In the genomic region with DNA sequence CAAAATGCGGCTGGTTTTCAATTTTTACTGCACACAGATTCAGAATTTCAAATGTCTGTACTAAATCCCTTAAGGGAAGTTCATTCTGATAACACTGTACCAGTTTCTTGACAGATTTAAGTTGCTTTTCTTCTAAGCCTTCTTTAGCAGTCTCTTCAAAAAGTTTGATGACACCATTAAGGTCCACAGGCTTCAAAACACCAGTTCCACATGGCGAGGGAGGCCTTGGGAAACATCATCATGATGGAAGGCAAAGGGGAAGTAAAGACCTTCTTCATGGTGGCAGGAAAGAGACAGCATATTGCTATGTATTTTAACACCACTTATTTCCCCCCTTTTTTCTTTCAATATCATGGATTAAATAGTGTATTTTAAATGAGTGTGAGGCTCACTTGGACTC, we compare ENCODE assay signal across 10 cellular contexts. TPM values are rescaled to one million over a fixed set of nuclear protein-coding genes. Genes with fewer than 3 reads are reported as not detected.
DNase-seq lines count a peak whose midpoint lies in the region; ATAC-seq and TF ChIP-seq lines count a peak whose summit lies in the region.
"Had no signal": no experiment of that assay in that cellular context is flagged by ENCODE, and none has a peak within 500 bp of the region (broad histone marks: within the 10 kb centered on the region; RNA-seq: fewer than 3 reads in every experiment).

No MANE protein-coding gene starts in this region.

- no peak overlapping the region for H3K4me3 ChIP-seq in breast epithelium
- H3K4me3 ChIP-seq in esophagus squamous epithelium: no peak overlapping the region
- no peak overlapping the region for H3K4me3 ChIP-seq in stomach
- H3K4me3 ChIP-seq: prostate gland had no signal

- H3K27ac ChIP-seq in breast epithelium (peak overlapping the region; percentile 46 to 62), esophagus squamous epithelium (peak overlapping the region in 3 of 4 donors; percentile 22 to 69 (median 66)), stomach (peak overlapping the region in 3 of 5 donors; percentile 18 to 68 (median 43))
- H3K27ac ChIP-seq: prostate gland had no signal

- 78 to 85% methylated on average over 2 of the region's 2 CpGs for WGBS in esophagus squamous epithelium, 2 donors
- WGBS in stomach, 5 donors: 79 to 94% (median 89%) methylated on average over 2 of the region's 2 CpGs

- POLR2A ChIA-PET in MCF 10A (lab: Yijun Ruan, JAX): no interaction called here
- POLR2A ChIA-PET in T-cell (lab: Charles Lee): interaction anchor here in 1 of 2 donors (1.0 kb wide), 1 partner anchor 15 kb away, joined by 4 read pairs; no protein-coding TSS in a partner anchor

- no TSS peak for BruUV-seq in MCF 10A (replicated peaks; lab: Mats Ljungman, UMichigan)

- no peak overlapping the region for H3K27ac Mint-ChIP-seq in MCF 10A (ENCODE audit: low read depth, unreplicated experiment)
- H3K27ac Mint-ChIP-seq in T-cell: peak overlapping the region; percentile 96 to 97

- intact Hi-C loops in breast epithelium (cut with DNase I; ENCODE audit: low total_unique reads) (no loop called here), MCF 10A (cut with micrococcal nuclease) (no loop called here), esophagus squamous epithelium (cut with DNase I) (no loop called here), stomach (cut with DNase I; ENCODE audit: low total_unique reads) (no loop called here)

- H3K9me3 Mint-ChIP-seq in MCF 10A (ENCODE audit: unreplicated experiment) (no peaks in the 10 kb centered on the region), T-cell (no peaks in the 10 kb centered on the region)

- H3K4me3 Mint-ChIP-seq in MCF 10A (ENCODE audit: unreplicated experiment): no peak overlapping the region
- peak overlapping the region; percentile 34 to 76 (median 72) for H3K4me3 Mint-ChIP-seq in T-cell

- H3K9me3 ChIP-seq in breast epithelium (no peaks in the 10 kb centered on the region), esophagus squamous epithelium (no peaks in the 10 kb centered on the region), stomach (no peaks in the 10 kb centered on the region)
- H3K9me3 ChIP-seq: prostate gland had no signal

- H3K4me1 ChIP-seq in breast epithelium (no peaks in the 10 kb centered on the region), esophagus squamous epithelium (peaks cover 0 to 20% (median 8%) of the 10 kb centered on the region in 3 donors), stomach (peaks cover 0 to 8% (median 0%) of the 10 kb centered on the region in 4 donors)
- H3K4me1 ChIP-seq: prostate gland had no signal

- TF ChIP-seq CTCF in breast epithelium (IDR thresholded peaks at IDR 0.05) (no peak), MCF 10A (IDR thresholded peaks at IDR 0.05; ENCODE audit: unreplicated experiment) (no peak), esophagus squamous epithelium (IDR thresholded peaks at IDR 0.05) (no peak), stomach (IDR thresholded peaks at IDR 0.05) (no peak)

- ATAC-seq in T-cell (replicated peaks in 1 of 4) (no peak), HG02678 (IDR thresholded peaks at IDR 0.05; ENCODE audit: unreplicated experiment) (no peak)

- no peaks in the 10 kb centered on the region for H3K27me3 Mint-ChIP-seq in MCF 10A (ENCODE audit: insufficient read depth, unreplicated experiment)
- H3K27me3 Mint-ChIP-seq in T-cell: no peaks in the 10 kb centered on the region

- H3K4me1 Mint-ChIP-seq in MCF 10A (ENCODE audit: insufficient read depth, unreplicated experiment) (no peaks in the 10 kb centered on the region), T-cell (peaks cover 86 to 93% (median 89%) of the 10 kb centered on the region in 3 donors)

- no peak for TF ChIP-seq EP300 in stomach (IDR thresholded peaks at IDR 0.05)

- no peaks in the 10 kb centered on the region for H3K36me3 Mint-ChIP-seq in MCF 10A (ENCODE audit: insufficient read depth, unreplicated experiment)
- H3K36me3 Mint-ChIP-seq in T-cell: peaks cover 40% of the 10 kb centered on the region

- CTCF ChIA-PET in MCF 10A (lab: Yijun Ruan, JAX): no interaction called here
- CTCF ChIA-PET in T-cell (lab: Charles Lee): interaction anchor here in 1 of 2 donors (0.7 to 1.4 kb wide), 2 partner anchors 15 to 335 kb away, joined by 3 read pairs; no protein-coding TSS in a partner anchor

- DNase-seq in breast epithelium (ENCODE audit: low spot score in 2 of 2) (no peak), MCF 10A (ENCODE audit: unreplicated experiment) (no peak), T-cell (no peak), esophagus squamous epithelium (lab: John Stamatoyannopoulos, UW) (no peak), stomach (no peak), SHP77 (lab: John Stamatoyannopoulos, UW) (no peak), NCI-H345 (lab: John Stamatoyannopoulos, UW) (no peak)

- H3K27me3 ChIP-seq in breast epithelium (no peaks in the 10 kb centered on the region), esophagus squamous epithelium (no peaks in the 10 kb centered on the region), stomach (no peaks in the 10 kb centered on the region)

- H3K36me3 ChIP-seq in breast epithelium: no peaks in the 10 kb centered on the region
- H3K36me3 ChIP-seq in esophagus squamous epithelium: peaks cover 0 to 22% (median 0%) of the 10 kb centered on the region in 3 donors
- peaks cover 5 to 23% (median 22%) of the 10 kb centered on the region in 4 donors for H3K36me3 ChIP-seq in stomach
- H3K36me3 ChIP-seq: prostate gland had no signal

- TF ChIP-seq POLR2A in breast epithelium (IDR thresholded peaks at IDR 0.05) (no peak), esophagus squamous epithelium (IDR thresholded peaks at IDR 0.05) (no peak), stomach (IDR thresholded peaks at IDR 0.05) (no peak)

RNA-seq across cellular contexts. Expression of a gene that starts 24.5 kb away (rescaled TPM):
- total RNA-seq in breast epithelium (10 to 100 TPM; 18.4 to 34.4 (median 24.1) TPM), MCF 10A (2022) (8.0 and 14.5 TPM in 2 replicates), T-cell (100 to 1,000 TPM; 390 to 711 (median 496) TPM), esophagus squamous epithelium (10 to 100 TPM in 3 of 4 donors, 1 to 10 TPM in 1; 7.7 to 25.2 (median 14.1) TPM), stomach (100 to 1,000 TPM in 1 of 5 donors, 10 to 100 TPM in 4; 12.5 to 265 (median 40.2) TPM)
- polyA plus RNA-seq in stomach: 10 to 100 TPM; 11.7 to 24.5 (median 14.2) TPM

RNA-seq across cellular contexts. Expression of a gene that starts 52.2 kb away (rescaled TPM):
- total RNA-seq in breast epithelium (under 1 TPM; 0.44 to 0.80 (median 0.66) TPM), MCF 10A (2022) (not detected in 2 replicates), T-cell (under 1 TPM in 3 of 5 donors, not detected in 2; 0.18 to 0.25 (median 0.19) TPM), esophagus squamous epithelium (under 1 TPM in 3 of 4 donors, not detected in 1; 0.19 to 0.32 (median 0.31) TPM), stomach (1 to 10 TPM in 1 of 5 donors, not detected in 4; 2.9 TPM)
- polyA plus RNA-seq in stomach: under 1 TPM; 0.18 to 0.46 (median 0.19) TPM
- total RNA-seq: G401 had no signal
